Comparison of ENCODE assay signal across 23 cellular contexts in genomic region chr4:136121431-136121830, GRCh38.
"Had no signal": no experiment of that assay in that cellular context is flagged by ENCODE, and none has a peak within 500 bp of the region (broad histone marks: within the 10 kb centered on the region; RNA-seq: fewer than 3 reads in every experiment).

No MANE protein-coding gene starts in this region.

- H3K4me1 ChIP-seq: colonic mucosa, gastrocnemius medialis, thyroid gland had no signal

- H3K27ac ChIP-seq: colonic mucosa, gastrocnemius medialis, thyroid gland had no signal

- H3K36me3 Mint-ChIP-seq: brain, memory B cell, naive B cell had no signal

- H3K4me1 Mint-ChIP-seq: activated CD4-positive, alpha-beta T cell treated with anti-CD3 and anti-CD28 coated beads, Interleukin-2, amount 10 ng/mL, durations not matched to agents 7 days and 5 days; brain; memory B cell; naive B cell; neural crest cell had no signal

- DNase-seq: activated CD4-positive, alpha-beta T cell treated with anti-CD3 and anti-CD28 coated beads, Interleukin-2, amount 10 ng/mL, durations not matched to agents 7 days and 5 days; activated CD8-positive, alpha-beta memory T cell treated with anti-CD3 and anti-CD28 coated beads, Interleukin-2, amount 50 U/mL, for 4 hours; activated naive CD4-positive, alpha-beta T cell treated with anti-CD3 and anti-CD28 coated beads for 36 hours; activated T-cell treated with anti-CD3 and anti-CD28 coated beads, Interleukin-2, amount 50 U/mL, for 4 hours; anterior cingulate cortex; central memory CD4-positive, alpha-beta T cell; colonic mucosa; gastrocnemius medialis; head of caudate nucleus; left ventricle myocardium superior; mucosa of descending colon; naive B cell; stimulated activated CD4-positive, alpha-beta T cell treated with anti-CD3 and anti-CD28 coated beads, Interleukin-12 subunit alpha, Interleukin-12 subunit beta, amount 100 ng/mL, for 4 hours; stimulated activated CD4-positive, alpha-beta T cell treated with anti-CD3 and anti-CD28 coated beads, Interleukin-1b, Interleukin-23, amount 100 ng/mL, for 48 hours; stimulated activated CD8-positive, alpha-beta memory T cell treated with anti-CD3 and anti-CD28 coated beads, Interleukin-4, amount 100 ng/mL, for 48 hours; stimulated activated naive CD4-positive, alpha-beta T cell; T1000; thyroid gland had no signal

- H3K36me3 ChIP-seq: colonic mucosa, gastrocnemius medialis, thyroid gland had no signal

- FAIRE-seq: urothelium cell line had no signal

- H3K27me3 ChIP-seq: colonic mucosa, gastrocnemius medialis, thyroid gland had no signal

- H3K27me3 Mint-ChIP-seq: activated CD4-positive, alpha-beta T cell treated with anti-CD3 and anti-CD28 coated beads, Interleukin-2, amount 10 ng/mL, durations not matched to agents 7 days and 5 days; brain; memory B cell; naive B cell had no signal

- H3K27ac Mint-ChIP-seq: activated CD4-positive, alpha-beta T cell treated with anti-CD3 and anti-CD28 coated beads, Interleukin-2, amount 10 ng/mL, durations not matched to agents 7 days and 5 days; activated naive CD4-positive, alpha-beta T cell treated with anti-CD3 and anti-CD28 coated beads for 36 hours; memory B cell; naive B cell had no signal

- H3K9me3 ChIP-seq: colonic mucosa, gastrocnemius medialis, mucosa of descending colon, thyroid gland had no signal

- H3K4me3 Mint-ChIP-seq: activated CD4-positive, alpha-beta T cell treated with anti-CD3 and anti-CD28 coated beads, Interleukin-2, amount 10 ng/mL, durations not matched to agents 7 days and 5 days; activated naive CD4-positive, alpha-beta T cell treated with anti-CD3 and anti-CD28 coated beads for 36 hours; activated T-cell treated with anti-CD3 and anti-CD28 coated beads, Interleukin-2, amount 50 U/mL, for 4 hours; brain; memory B cell; naive B cell; neural crest cell had no signal

- H3K4me3 ChIP-seq: colonic mucosa, gastrocnemius medialis, mucosa of descending colon, thyroid gland had no signal

- ATAC-seq: activated CD4-positive, CD25-positive, alpha-beta regulatory T cell treated with anti-CD3 and anti-CD28 coated beads, Interleukin-2, amount 50 U/mL, for 24 hours; activated T-cell treated with anti-CD3 and anti-CD28 coated beads, Interleukin-2, amount 50 U/mL, for 4 hours; gastrocnemius medialis; left ventricle myocardium superior; mucosa of descending colon had no signal

- H3K9me3 Mint-ChIP-seq: activated CD4-positive, alpha-beta T cell treated with anti-CD3 and anti-CD28 coated beads, Interleukin-2, amount 10 ng/mL, durations not matched to agents 7 days and 5 days; memory B cell; naive B cell; neural crest cell had no signal
